Comparison of ENCODE assay signal across 19 cellular contexts in the genomic region with DNA sequence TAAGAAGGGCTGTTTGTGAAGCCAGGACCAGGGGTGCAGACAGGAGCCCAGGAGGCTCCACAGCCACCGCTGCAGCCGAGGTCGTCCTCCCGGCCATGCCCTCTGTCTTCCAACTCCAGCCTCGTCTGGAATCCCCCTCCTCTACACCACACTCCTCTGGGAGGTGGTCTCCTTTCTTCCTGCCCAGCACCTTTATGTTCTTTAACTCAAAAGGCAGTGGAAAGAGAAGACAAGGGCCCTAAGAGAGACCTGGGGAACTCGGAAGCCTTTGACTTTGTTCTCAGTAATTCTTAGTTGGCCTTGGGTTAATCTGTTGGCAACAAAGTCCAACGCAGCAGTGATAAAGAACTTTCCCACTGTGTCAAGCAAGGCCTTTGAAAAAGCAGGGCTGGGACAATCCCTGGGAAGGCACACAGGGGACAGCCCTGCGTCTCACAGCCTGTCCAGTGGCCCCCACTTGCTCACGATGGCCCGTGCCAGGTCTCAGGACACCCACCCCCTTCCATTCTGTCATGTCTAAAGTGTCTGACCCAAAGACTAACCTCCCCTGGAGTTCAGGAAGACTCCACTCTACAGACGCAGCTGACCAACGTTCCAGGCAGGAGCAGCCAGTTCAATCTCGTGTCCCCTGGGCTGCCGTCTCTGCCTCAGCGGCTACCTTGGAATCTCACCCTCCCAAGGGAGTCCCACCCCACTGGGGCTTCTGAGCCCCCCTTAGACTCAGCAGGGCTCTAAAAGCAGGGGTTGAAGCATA. TPM values are rescaled to one million over a fixed set of nuclear protein-coding genes. Genes with fewer than 3 reads are reported as not detected.
DNase-seq lines count a peak whose midpoint lies in the region; FAIRE-seq and TF ChIP-seq lines count a peak whose summit lies in the region.
"Had no signal": no experiment of that assay in that cellular context is flagged by ENCODE, and none has a peak within 500 bp of the region (broad histone marks: within the 10 kb centered on the region; RNA-seq: fewer than 3 reads in every experiment).

No MANE protein-coding gene starts in this region.

- H3K4me1 Mint-ChIP-seq in nephron = peaks cover 40% of the 10 kb centered on the region
- peaks cover 24% of the 10 kb centered on the region for H3K4me1 Mint-ChIP-seq in type B pancreatic cell (ENCODE audit: unreplicated experiment)

- H2AFZ ChIP-seq in endothelial cell of umbilical vein (ENCODE audit: low read depth, low read length) = no peak overlapping the region

- H3K4me2 ChIP-seq in endothelial cell of umbilical vein (ENCODE audit: insufficient read depth, low read length) = peak overlapping the region; percentile 15

- CTCF ChIA-PET in RWPE1 (lab: Yijun Ruan, JAX) = interaction anchor here (0.6 kb wide), 1 partner anchor 47 kb away, joined by 3 read pairs; no protein-coding TSS in a partner anchor
- CTCF ChIA-PET in endothelial cell of umbilical vein (lab: Charles Lee) = interaction anchor here (0.6 to 1.4 kb wide), 5 partner anchors 9 to 43 kb away, joined by 3 to 4 read pairs (median 3); a partner anchor contains a TSS

- H3K36me3 Mint-ChIP-seq in nephron (ENCODE audit: low read depth) = no peaks in the 10 kb centered on the region
- H3K36me3 Mint-ChIP-seq in type B pancreatic cell = peaks cover 4% of the 10 kb centered on the region

- DNase-seq in RWPE1 (ENCODE audit: low spot score) (no peak), endothelial cell of umbilical vein (ENCODE audit: low read depth, low spot score) (no peak), type B pancreatic cell (ENCODE audit: extremely low spot score, unreplicated experiment) (no peak), ACHN (no peak), lower leg skin (ENCODE audit: low spot score in 2 of 2) (no peak), dermis blood vessel endothelial cell (no peak)
- DNase-seq: activated CD4-positive, alpha-beta T cell treated with anti-CD3 and anti-CD28 coated beads, Interleukin-2, amount 50 U/mL, for 1 hour; activated CD8-positive, alpha-beta memory T cell treated with anti-CD3 and anti-CD28 coated beads, Interleukin-2, amount 50 U/mL, for 4 hours; activated effector memory CD4-positive, alpha-beta T cell treated with Interleukin-2 at 50 U/mL for 16 hours; caudate nucleus; COR-L47; effector CD4-positive, alpha-beta T cell; MV-4-11; NCI-H2081 treated with DMSO at 0.1 percent for 48 hours; NCI-H510A; SHP77 treated with DMSO at 0.1 percent for 48 hours had no signal

- H3K27me3 ChIP-seq in endothelial cell of umbilical vein (ENCODE audit: control insufficient read depth in 2 of 2, insufficient read depth in 2 of 2, low read length in 2 of 2) = no peaks in the 10 kb centered on the region

- intact Hi-C loops in endothelial cell of umbilical vein (cut with micrococcal nuclease) = no loop called here
- intact Hi-C loops in lower leg skin (cut with DNase I; ENCODE audit: low total_unique reads) = no loop called here

- no peak for TF ChIP-seq POLR2A in endothelial cell of umbilical vein (IDR thresholded peaks at IDR 0.05; ENCODE audit: low read depth, low read length)
- TF ChIP-seq POLR2A in lower leg skin (IDR thresholded peaks at IDR 0.05) = no peak

- H3K4me1 ChIP-seq in endothelial cell of umbilical vein (ENCODE audit: control insufficient read depth, extremely low read depth, insufficient read depth, low read length) = peaks cover 57% of the 10 kb centered on the region

- no peak overlapping the region for H3K4me3 ChIP-seq in endothelial cell of umbilical vein (replicated peaks in 1 of 3; ENCODE audit: insufficient read depth in 1 of 3, low read depth in 1 of 3, low read length in 3 of 3)
- H3K4me3 ChIP-seq in lower leg skin (ENCODE audit: low read depth, poor library complexity, severe bottlenecking) = no peak overlapping the region
- H3K4me3 ChIP-seq: K562 had no signal

- no peaks in the 10 kb centered on the region for H3K79me2 ChIP-seq in endothelial cell of umbilical vein (ENCODE audit: control insufficient read depth, insufficient read depth, low read length)

- no peaks in the 10 kb centered on the region for H4K20me1 ChIP-seq in endothelial cell of umbilical vein (replicated peaks; ENCODE audit: control insufficient read depth, extremely low read depth, insufficient read depth, low read length)

- H3K9me1 ChIP-seq in endothelial cell of umbilical vein (replicated peaks; ENCODE audit: control insufficient read depth, extremely low read depth, insufficient read depth, low read length) = no peaks in the 10 kb centered on the region

- peak overlapping the region; percentile 30 to 84 (median 55) for H3K27ac Mint-ChIP-seq in nephron
- peak overlapping the region; percentile 59 for H3K27ac Mint-ChIP-seq in type B pancreatic cell
- H3K27ac Mint-ChIP-seq: T-helper 1 cell treated with Interleukin-12 subunit alpha and Interleukin-12 subunit beta and Interleukin-4 antibody, amounts not matched to agents 30 μg/mL and 1 μg/mL, for 36 hours had no signal

- dilution Hi-C loops in endothelial cell of umbilical vein (cut with MboI; ENCODE audit: extremely low pct_ligation_motif_present, low sequenced_read_pairs) = no loop called here

- FAIRE-seq in endothelial cell of umbilical vein (lab: Jason Lieb, UNC) = no peak
- FAIRE-seq: K562 had no signal

- TF ChIP-seq CTCF in RWPE1 (conservative IDR thresholded peaks at IDR 0.05; ENCODE audit: low read depth) (no peak), endothelial cell of umbilical vein (IDR thresholded peaks at IDR 0.05; ENCODE audit: extremely low read depth in 1 of 2, insufficient read depth in 1 of 2, low read depth in 1 of 2, low read length in 2 of 2) (no peak), nephron (IDR thresholded peaks at IDR 0.05; ENCODE audit: unreplicated experiment in 3 of 3) (no peak), type B pancreatic cell (conservative IDR thresholded peaks at IDR 0.05) (no peak), lower leg skin (IDR thresholded peaks at IDR 0.05) (no peak)

- POLR2A ChIA-PET in RWPE1 (lab: Yijun Ruan, JAX; ENCODE audit: low non-redundant PET) = no interaction called here
- POLR2A ChIA-PET in endothelial cell of umbilical vein (lab: Charles Lee) = interaction anchor here (2.6 kb wide), 1 partner anchor 20 kb away, joined by 9 read pairs; no protein-coding TSS in a partner anchor

- H3K36me3 ChIP-seq in endothelial cell of umbilical vein (ENCODE audit: control insufficient read depth in 2 of 2, extremely low read depth in 1 of 2, insufficient read depth in 2 of 2, low read length in 2 of 2) = no peaks in the 10 kb centered on the region

- H3K9me3 Mint-ChIP-seq in nephron (no peaks in the 10 kb centered on the region), type B pancreatic cell (peaks cover 8% of the 10 kb centered on the region)
- H3K9me3 Mint-ChIP-seq: T-helper 1 cell treated with Interleukin-12 subunit alpha and Interleukin-12 subunit beta and Interleukin-4 antibody, amounts not matched to agents 30 μg/mL and 1 μg/mL, for 36 hours had no signal

- H3K27me3 Mint-ChIP-seq in nephron (ENCODE audit: low read depth) (no peaks in the 10 kb centered on the region), type B pancreatic cell (no peaks in the 10 kb centered on the region)

- 92 to 95% methylated on average over 15 of the region's 15 CpGs for WGBS in lower leg skin, 2 donors

- no peaks in the 10 kb centered on the region for H3K9me3 ChIP-seq in endothelial cell of umbilical vein (replicated peaks; ENCODE audit: control insufficient read depth, insufficient read depth, low read length)

- peak overlapping the region; percentile 71 for H3K9ac ChIP-seq in endothelial cell of umbilical vein (replicated peaks; ENCODE audit: extremely low read depth, insufficient read depth, low read length)

- H3K4me3 Mint-ChIP-seq in nephron (no peak overlapping the region), type B pancreatic cell (no peak overlapping the region)
- H3K4me3 Mint-ChIP-seq: T-helper 1 cell treated with Interleukin-12 subunit alpha and Interleukin-12 subunit beta and Interleukin-4 antibody, amounts not matched to agents 30 μg/mL and 1 μg/mL, for 36 hours had no signal

- in situ Hi-C loops in ACHN (cut with HindIII; ENCODE audit: low pct_ligation_motif_present, low pct_unique_long_range_greater_than_20kb, low sequenced_read_pairs) = no loop called here

- peak overlapping the region; percentile 98 for H3K27ac ChIP-seq in RWPE1
- H3K27ac ChIP-seq in endothelial cell of umbilical vein (ENCODE audit: insufficient read depth, low read depth, low read length) = peak overlapping the region; percentile 96

- TSS peak; percentile 63 for BruUV-seq in endothelial cell of umbilical vein (replicated peaks; lab: Mats Ljungman, UMichigan)

TF ChIP-seq in endothelial cell of umbilical vein, 7 proteins besides CTCF, POLR2A, EP300 and RAD21 (continues in another document):
- no peak for TF ChIP-seq GATA2 (IDR thresholded peaks at IDR 0.05; ENCODE audit: insufficient read depth, insufficient read length, low read depth, low read length)
- no peak for TF ChIP-seq FOS (IDR thresholded peaks at IDR 0.05; ENCODE audit: borderline replicate concordance, insufficient read depth, low read length)
- TF ChIP-seq EZH2 (IDR thresholded peaks at IDR 0.05; ENCODE audit: borderline replicate concordance, low read depth, low read length, severe bottlenecking) = no peak

RNA-seq across cellular contexts. Expression of a gene that starts 42.8 kb away (rescaled TPM):
- total RNA-seq in endothelial cell of umbilical vein (10.0 and 10.4 TPM in 2 replicates), type B pancreatic cell (ENCODE audit: low replicate concordance) (1.8 and 7.3 TPM in 2 replicates), lower leg skin (10 to 100 TPM; 11.4 to 16.1 (median 13.9) TPM), dermis blood vessel endothelial cell (8.6 and 10.0 TPM in 2 replicates)
- 13.9 and 14.1 TPM in 2 replicates for polyA plus RNA-seq in endothelial cell of umbilical vein
- 7.9 and 9.2 TPM in 2 replicates for polyA plus RNA-seq in endothelial cell of umbilical vein (2011; cell fraction: cytosol; rRNA removed)
- polyA plus RNA-seq in endothelial cell of umbilical vein (2011; cell fraction: nucleus; rRNA removed) = 4.6 and 5.2 TPM in 2 replicates
- polyA plus RNA-seq in endothelial cell of umbilical vein (2012) = 8.7 TPM in 2 replicates
- polyA minus RNA-seq in endothelial cell of umbilical vein = 4.6 TPM in 2 replicates
- 4.3 TPM for polyA minus RNA-seq in endothelial cell of umbilical vein (2011; cell fraction: cytosol; rRNA and poly(A)+ RNA removed)
- 0.87 and 2.1 TPM in 2 replicates for polyA minus RNA-seq in endothelial cell of umbilical vein (2011; cell fraction: nucleus; rRNA and poly(A)+ RNA removed)

RNA-seq across cellular contexts. Expression of a gene that starts 54.8 kb away (rescaled TPM):
- total RNA-seq in endothelial cell of umbilical vein (119 and 121 TPM in 2 replicates), type B pancreatic cell (ENCODE audit: low replicate concordance) (23.6 and 57.2 TPM in 2 replicates), lower leg skin (100 to 1,000 TPM in 1 of 4 donors, 10 to 100 TPM in 3; 58.4 to 103 (median 72.4) TPM), dermis blood vessel endothelial cell (61.5 and 135 TPM in 2 replicates)
- 60.9 and 65.2 TPM in 2 replicates for polyA plus RNA-seq in endothelial cell of umbilical vein
- polyA plus RNA-seq in endothelial cell of umbilical vein (2011; cell fraction: cytosol; rRNA removed) = 42.0 and 51.0 TPM in 2 replicates
- polyA plus RNA-seq in endothelial cell of umbilical vein (2011; cell fraction: nucleus; rRNA removed) = 71.1 and 99.1 TPM in 2 replicates
- 82.1 and 86.7 TPM in 2 replicates for polyA plus RNA-seq in endothelial cell of umbilical vein (2012)
- 45.8 and 47.4 TPM in 2 replicates for polyA minus RNA-seq in endothelial cell of umbilical vein
- 3.8 TPM for polyA minus RNA-seq in endothelial cell of umbilical vein (2011; cell fraction: cytosol; rRNA and poly(A)+ RNA removed)
- polyA minus RNA-seq in endothelial cell of umbilical vein (2011; cell fraction: nucleus; rRNA and poly(A)+ RNA removed) = 26.0 and 56.3 TPM in 2 replicates
